ENCODE assay signal across 10 cellular contexts in genomic region chr18:75071484-75071785, GRCh38.
A peak's percentile ranks its signal among the peaks of the same experiment; 100 is the strongest.
DNase-seq lines count a peak whose midpoint lies in the region; ATAC-seq, FAIRE-seq and TF ChIP-seq lines count a peak whose summit lies in the region.
"Had no signal": no experiment of that assay in that cellular context is flagged by ENCODE, and none has a peak within 500 bp of the region (broad histone marks: within the 10 kb centered on the region; RNA-seq: fewer than 3 reads in every experiment).

No MANE protein-coding gene starts in this region.

- ATAC-seq in activated naive CD8-positive, alpha-beta T cell treated with anti-CD3 and anti-CD28 coated beads, Interleukin-2, amount 10 ng/mL, durations not matched to agents 7 days and 5 days (ENCODE audit: low read depth), result no peak
- ATAC-seq in naive B cell (ENCODE audit: low read depth in 2 of 2) (no peak), GM19023 (IDR thresholded peaks at IDR 0.05; ENCODE audit: unreplicated experiment) (no peak)

- H2AFZ ChIP-seq in ACC112 (ENCODE audit: low read length, unreplicated experiment), result no peak overlapping the region

- peak overlapping the region; percentile 99 for H3K27ac Mint-ChIP-seq in activated naive CD8-positive, alpha-beta T cell treated with anti-CD3 and anti-CD28 coated beads, Interleukin-2, amount 10 ng/mL, durations not matched to agents 7 days and 5 days
- peak overlapping the region; percentile 47 to 97 (median 94) for H3K27ac Mint-ChIP-seq in naive B cell

- H3K9me3 ChIP-seq in BE2C, result no peaks in the 10 kb centered on the region

- peak overlapping the region; percentile 74; the same call in 1 of the 2 replicates for H3K27ac ChIP-seq in ACC112 (ENCODE audit: low read depth, low read length)

- H3K9me3 Mint-ChIP-seq in activated naive CD8-positive, alpha-beta T cell treated with anti-CD3 and anti-CD28 coated beads, Interleukin-2, amount 10 ng/mL, durations not matched to agents 7 days and 5 days, result peaks cover 6% of the 10 kb centered on the region
- H3K9me3 Mint-ChIP-seq in naive B cell, result peaks cover 0 to 17% (median 14%) of the 10 kb centered on the region in 7 donors

- H3K79me2 ChIP-seq in ACC112 (ENCODE audit: control insufficient read depth, insufficient read depth, low read length, unreplicated experiment), result no peaks in the 10 kb centered on the region

- H3K27me3 ChIP-seq in ACC112 (ENCODE audit: insufficient read depth, low read length), result no peaks in the 10 kb centered on the region
- H3K27me3 ChIP-seq in BE2C, result no peaks in the 10 kb centered on the region

- no peaks in the 10 kb centered on the region for H3K27me3 Mint-ChIP-seq in activated naive CD8-positive, alpha-beta T cell treated with anti-CD3 and anti-CD28 coated beads, Interleukin-2, amount 10 ng/mL, durations not matched to agents 7 days and 5 days
- no peaks in the 10 kb centered on the region for H3K27me3 Mint-ChIP-seq in naive B cell

- H3K4me1 Mint-ChIP-seq in activated naive CD8-positive, alpha-beta T cell treated with anti-CD3 and anti-CD28 coated beads, Interleukin-2, amount 10 ng/mL, durations not matched to agents 7 days and 5 days, result peaks cover 17% of the 10 kb centered on the region
- peaks cover 20 to 32% (median 31%) of the 10 kb centered on the region in 3 donors for H3K4me1 Mint-ChIP-seq in naive B cell

- DNase-seq in GM18507 (ENCODE audit: extremely low spot score, insufficient read length, low read depth) (no peak), naive B cell (no peak), T-helper 9 cell (no peak), BE2C (no peak), DMS79 (lab: John Stamatoyannopoulos, UW) (no peak)
- DNase-seq in activated naive CD8-positive, alpha-beta T cell treated with anti-CD3 and anti-CD28 coated beads, Interleukin-2, amount 10 ng/mL, durations not matched to agents 7 days and 5 days, result no peak

- H3K36me3 ChIP-seq in ACC112 (ENCODE audit: insufficient read depth, low read length), result no peaks in the 10 kb centered on the region
- H3K36me3 ChIP-seq in BE2C, result no peaks in the 10 kb centered on the region

- H3K4me3 ChIP-seq in ACC112 (ENCODE audit: low read depth, low read length) (0 out of 2 replicates have a peak overlapping the region, but pooled peaks have one; percentile 59), BE2C (ENCODE audit: low read depth, low read length) (no peak overlapping the region)
- H3K4me3 ChIP-seq: K562 had no signal

- POLR2A ChIA-PET in activated naive CD8-positive, alpha-beta T cell treated with anti-CD3 and anti-CD28 coated beads, Interleukin-2, amount 10 ng/mL, durations not matched to agents 7 days and 5 days (lab: Charles Lee), result interaction anchor here (1.0 to 2.0 kb wide), 4 partner anchors 42 to 440 kb away, joined by 3 to 14 read pairs (median 3); partner anchors contain the start of genes PTGR3 and TSHZ1

- H3K4me1 ChIP-seq in ACC112 (ENCODE audit: control insufficient read depth, insufficient read depth, low read length, unreplicated experiment) (peaks cover 14% of the 10 kb centered on the region), BE2C (no peaks in the 10 kb centered on the region)

- H3K36me3 Mint-ChIP-seq in activated naive CD8-positive, alpha-beta T cell treated with anti-CD3 and anti-CD28 coated beads, Interleukin-2, amount 10 ng/mL, durations not matched to agents 7 days and 5 days, result peaks cover 8% of the 10 kb centered on the region
- peaks cover 0 to 16% of the 10 kb centered on the region in 2 donors for H3K36me3 Mint-ChIP-seq in naive B cell
- H3K36me3 Mint-ChIP-seq: brain had no signal

- peak; percentile 42 for FAIRE-seq in GM18507 (lab: Jason Lieb, UNC)
- FAIRE-seq: K562 had no signal

- peak overlapping the region; percentile 87 for H3K4me3 Mint-ChIP-seq in activated naive CD8-positive, alpha-beta T cell treated with anti-CD3 and anti-CD28 coated beads, Interleukin-2, amount 10 ng/mL, durations not matched to agents 7 days and 5 days
- peak overlapping the region; percentile 67 to 99 (median 89) for H3K4me3 Mint-ChIP-seq in naive B cell

- no peak for TF ChIP-seq CTCF in BE2C (IDR thresholded peaks at IDR 0.05; ENCODE audit: low read depth, low read length)
